In the genomic region with DNA sequence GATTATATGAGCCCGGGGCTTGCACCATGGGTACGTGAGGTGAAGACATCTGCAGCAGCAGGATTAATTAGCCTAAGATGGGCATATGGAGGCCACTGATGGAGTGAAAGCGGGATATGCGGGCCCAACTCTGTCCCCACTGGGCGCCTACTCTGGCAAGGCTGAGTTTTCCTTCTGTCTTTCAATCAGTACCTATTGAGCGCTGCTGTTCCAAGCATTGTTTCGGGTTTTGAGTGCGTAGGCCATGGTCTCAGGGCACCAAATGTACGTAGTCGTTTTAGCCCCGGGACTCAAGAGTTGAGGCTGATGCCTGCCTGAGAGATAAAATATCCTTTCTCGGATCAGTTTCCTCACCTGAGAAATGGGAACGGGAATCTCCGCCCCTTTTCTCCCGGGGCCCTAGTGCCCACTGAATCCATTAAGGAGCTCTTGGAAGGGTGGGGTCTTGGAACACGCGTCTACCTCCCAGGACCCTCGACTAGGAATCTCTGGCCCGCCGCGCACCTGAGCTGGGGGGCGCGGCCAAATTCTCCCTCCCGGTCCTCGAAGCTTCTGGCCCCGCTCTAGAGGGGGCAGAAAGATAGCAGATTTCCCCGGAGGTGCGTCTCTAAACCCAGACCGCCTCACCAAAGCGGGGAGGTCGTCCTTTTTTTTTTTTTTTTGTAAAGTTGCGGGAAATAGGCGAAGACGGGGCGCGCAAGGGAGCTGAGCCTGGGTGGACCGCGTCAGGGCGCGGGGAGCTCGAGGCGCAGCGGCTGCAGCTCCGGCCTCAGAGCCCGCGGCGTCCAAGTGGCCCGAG, we compare ENCODE assay signal across 8 cellular contexts. TPM values are rescaled to one million over a fixed set of nuclear protein-coding genes. Genes with fewer than 3 reads are reported as not detected.
DNase-seq lines count a peak whose midpoint lies in the region; ATAC-seq lines count a peak whose summit lies in the region.

No MANE protein-coding gene starts in this region.

- H3K27ac ChIP-seq in HUES48 (ENCODE audit: low read depth, low read length) (peak overlapping the region; percentile 93), iPS-18a (ENCODE audit: low read length) (no peak overlapping the region)

- POLR2A ChIA-PET in activated CD8-positive, alpha-beta T cell treated with anti-CD3 and anti-CD28 coated beads, Interleukin-2, amount 10 ng/mL, durations not matched to agents 7 days and 5 days (lab: Charles Lee), result interaction anchor here (1.0 to 2.0 kb wide), 6 partner anchors 10 to 44 kb away, joined by 3 to 12 read pairs (median 6); no protein-coding TSS in a partner anchor

- H3K9ac ChIP-seq in HUES48 (ENCODE audit: low read depth, low read length) (no peak overlapping the region), iPS-18a (ENCODE audit: low read length) (no peak overlapping the region)

- H3K9me3 Mint-ChIP-seq in activated CD8-positive, alpha-beta T cell treated with anti-CD3 and anti-CD28 coated beads, Interleukin-2, amount 10 ng/mL, durations not matched to agents 7 days and 5 days (ENCODE audit: insufficient read depth), result no peaks in the 10 kb centered on the region
- H3K9me3 Mint-ChIP-seq in stimulated activated naive B cell treated with anti-CD40 and anti-IgM and Interleukin-4, amounts not matched to agents 10 μg/mL and 1 μg/mL and 100 μg/mL, for 72 hours, result no peaks in the 10 kb centered on the region

- H3K9me3 ChIP-seq in HUES48 (ENCODE audit: control insufficient read depth, insufficient read depth, low read length) (no peaks in the 10 kb centered on the region), iPS-18a (ENCODE audit: control insufficient read depth, low read depth, low read length) (no peaks in the 10 kb centered on the region)

- no peak for DNase-seq in activated CD8-positive, alpha-beta T cell treated with anti-CD3 and anti-CD28 coated beads, Interleukin-2, amount 10 ng/mL, durations not matched to agents 7 days and 5 days
- no peak for DNase-seq in stimulated activated naive B cell treated with anti-CD40 and anti-IgM and Interleukin-4, amounts not matched to agents 10 μg/mL and 1 μg/mL and 100 μg/mL, for 72 hours
- DNase-seq in DMS114 treated with DMSO at 0.1 percent for 48 hours (lab: John Stamatoyannopoulos, UW; ENCODE audit: unreplicated experiment) (no peak), NCI-H2029 (lab: John Stamatoyannopoulos, UW) (no peak), foreskin melanocyte (no peak), germinal center (ENCODE audit: low spot score) (no peak)

- peaks cover 43% of the 10 kb centered on the region for H3K4me1 ChIP-seq in HUES48 (ENCODE audit: control insufficient read depth, insufficient read depth, low read length)
- peaks cover 39% of the 10 kb centered on the region for H3K4me1 ChIP-seq in iPS-18a (ENCODE audit: control insufficient read depth, low read depth, low read length)

- peaks cover 51% of the 10 kb centered on the region for H3K27me3 Mint-ChIP-seq in activated CD8-positive, alpha-beta T cell treated with anti-CD3 and anti-CD28 coated beads, Interleukin-2, amount 10 ng/mL, durations not matched to agents 7 days and 5 days (ENCODE audit: low read depth)
- no peaks in the 10 kb centered on the region for H3K27me3 Mint-ChIP-seq in stimulated activated naive B cell treated with anti-CD40 and anti-IgM and Interleukin-4, amounts not matched to agents 10 μg/mL and 1 μg/mL and 100 μg/mL, for 72 hours

- ATAC-seq in activated CD8-positive, alpha-beta T cell treated with anti-CD3 and anti-CD28 coated beads, Interleukin-2, amount 10 ng/mL, durations not matched to agents 7 days and 5 days, result no peak
- no peak for ATAC-seq in stimulated activated naive B cell treated with anti-CD40 and anti-IgM and Interleukin-4, amounts not matched to agents 10 μg/mL and 1 μg/mL and 100 μg/mL, for 72 hours (replicated peaks)

- no peak overlapping the region for H3K27ac Mint-ChIP-seq in activated CD8-positive, alpha-beta T cell treated with anti-CD3 and anti-CD28 coated beads, Interleukin-2, amount 10 ng/mL, durations not matched to agents 7 days and 5 days
- H3K27ac Mint-ChIP-seq in stimulated activated naive B cell treated with anti-CD40 and anti-IgM and Interleukin-4, amounts not matched to agents 10 μg/mL and 1 μg/mL and 100 μg/mL, for 72 hours, result peak overlapping the region; percentile 86

- H3K27me3 ChIP-seq in HUES48 (ENCODE audit: control insufficient read depth, insufficient read depth, low read length) (peaks cover 44% of the 10 kb centered on the region), iPS-18a (ENCODE audit: control insufficient read depth, insufficient read depth, low read length) (peaks cover 44% of the 10 kb centered on the region)

- CTCF ChIA-PET in activated CD8-positive, alpha-beta T cell treated with anti-CD3 and anti-CD28 coated beads, Interleukin-2, amount 10 ng/mL, durations not matched to agents 7 days and 5 days (lab: Charles Lee), result interaction anchor here (1.0 to 8.8 kb wide), 6 partner anchors 12 to 225 kb away, joined by 3 to 100 read pairs (median 4); no protein-coding TSS in a partner anchor

- no peaks in the 10 kb centered on the region for H3K36me3 Mint-ChIP-seq in activated CD8-positive, alpha-beta T cell treated with anti-CD3 and anti-CD28 coated beads, Interleukin-2, amount 10 ng/mL, durations not matched to agents 7 days and 5 days (ENCODE audit: low read depth)
- peaks cover 15 to 31% of the 10 kb centered on the region in 2 donors for H3K36me3 Mint-ChIP-seq in stimulated activated naive B cell treated with anti-CD40 and anti-IgM and Interleukin-4, amounts not matched to agents 10 μg/mL and 1 μg/mL and 100 μg/mL, for 72 hours

- H3K4me3 Mint-ChIP-seq in activated CD8-positive, alpha-beta T cell treated with anti-CD3 and anti-CD28 coated beads, Interleukin-2, amount 10 ng/mL, durations not matched to agents 7 days and 5 days, result peak overlapping the region; percentile 55
- peak overlapping the region; percentile 80 to 87 for H3K4me3 Mint-ChIP-seq in stimulated activated naive B cell treated with anti-CD40 and anti-IgM and Interleukin-4, amounts not matched to agents 10 μg/mL and 1 μg/mL and 100 μg/mL, for 72 hours

- peaks cover 62% of the 10 kb centered on the region for H3K4me1 Mint-ChIP-seq in activated CD8-positive, alpha-beta T cell treated with anti-CD3 and anti-CD28 coated beads, Interleukin-2, amount 10 ng/mL, durations not matched to agents 7 days and 5 days (ENCODE audit: low read depth)
- peaks cover 33 to 76% of the 10 kb centered on the region in 2 donors for H3K4me1 Mint-ChIP-seq in stimulated activated naive B cell treated with anti-CD40 and anti-IgM and Interleukin-4, amounts not matched to agents 10 μg/mL and 1 μg/mL and 100 μg/mL, for 72 hours

- H3K4me3 ChIP-seq in HUES48 (ENCODE audit: low read depth, low read length) (peak overlapping the region; percentile 76), iPS-18a (ENCODE audit: low read length) (peak overlapping the region; percentile 60)

- no peaks in the 10 kb centered on the region for H3K36me3 ChIP-seq in HUES48 (ENCODE audit: control insufficient read depth, insufficient read depth, low read length)
- no peaks in the 10 kb centered on the region for H3K36me3 ChIP-seq in iPS-18a (ENCODE audit: control insufficient read depth, low read depth, low read length)

RNA-seq across cellular contexts. Expression of gene CXXC5, which starts 0.5 kb away (rescaled TPM):
- total RNA-seq in activated CD8-positive, alpha-beta T cell treated with anti-CD3 and anti-CD28 coated beads, Interleukin-2, amount 10 ng/mL, durations not matched to agents 7 days and 5 days, result 1 to 10 TPM; 1.2 to 2.0 TPM
